In genomic region chr4:38422850-38423249, GRCh38 we compare ENCODE assay signal across 18 cellular contexts.
DNase-seq lines count a peak whose midpoint lies in the region; ATAC-seq and TF ChIP-seq lines count a peak whose summit lies in the region.
"Had no signal": no experiment of that assay in that cellular context is flagged by ENCODE, and none has a peak within 500 bp of the region (broad histone marks: within the 10 kb centered on the region; RNA-seq: fewer than 3 reads in every experiment).

No MANE protein-coding gene starts in this region.

- H3K36me3 ChIP-seq in WERI-Rb-1 (no peaks in the 10 kb centered on the region), neuronal stem cell (replicated peaks in 1 of 2; ENCODE audit: control insufficient read depth in 2 of 2, insufficient read depth in 2 of 2, low read length in 2 of 2) (no peaks in the 10 kb centered on the region), esophagus squamous epithelium (no peaks in the 10 kb centered on the region), adrenal gland (replicated peaks in 1 of 2) (no peaks in the 10 kb centered on the region)
- H3K36me3 ChIP-seq: HAP-1 had no signal

- peak overlapping the region in 1 of 2 donors; percentile 9 for H3K4me3 Mint-ChIP-seq in effector memory CD8-positive, alpha-beta T cell
- H3K4me3 Mint-ChIP-seq in natural killer cell treated with Interleukin-12 subunit alpha and Interleukin-12 subunit beta and Interleukin-15 and Interleukin-18, amount 100 ng/mL, for 72 hours = peak overlapping the region; percentile 37
- H3K4me3 Mint-ChIP-seq: CD8-positive, alpha-beta T cell; HFFc6 had no signal

- DNase-seq in WERI-Rb-1 = no peak
- peak in 1 of 3 experiments; percentile 8 for DNase-seq in effector memory CD8-positive, alpha-beta T cell
- no peak for DNase-seq in natural killer cell treated with Interleukin-12 subunit alpha and Interleukin-12 subunit beta and Interleukin-15 and Interleukin-18, amount 100 ng/mL, for 72 hours (ENCODE audit: low spot score)
- DNase-seq in neuronal stem cell (ENCODE audit: low spot score) = no peak
- no peak for DNase-seq in esophagus squamous epithelium (lab: John Stamatoyannopoulos, UW)
- DNase-seq in adrenal gland = no peak
- no peak for DNase-seq in H4 (ENCODE audit: low spot score)
- no peak for DNase-seq in T-helper 9 cell
- DNase-seq: C1 segment of cervical spinal cord; Caco-2; CD8-positive, alpha-beta T cell; DMS79; EL; GDM1; GM23248; HFFc6 had no signal

- intact Hi-C loops in esophagus squamous epithelium (cut with DNase I) (no loop called here), adrenal gland (cut with DNase I) (no loop called here)

- H3K27ac ChIP-seq in WERI-Rb-1 (peak overlapping the region; percentile 11), neuronal stem cell (replicated peaks; ENCODE audit: low read length) (no peak overlapping the region), esophagus squamous epithelium (no peak overlapping the region), adrenal gland (no peak overlapping the region)
- H3K27ac ChIP-seq: GM23248 had no signal

- no peak overlapping the region for H2AK5ac ChIP-seq in neuronal stem cell (ENCODE audit: low read depth, low read length)

- H3K9ac ChIP-seq in neuronal stem cell (ENCODE audit: low read depth, low read length, poor library complexity) = no peak overlapping the region
- H3K9ac ChIP-seq: GM23248 had no signal

- no peak overlapping the region for H3K14ac ChIP-seq in neuronal stem cell (ENCODE audit: low read length)

- no peak for TF ChIP-seq CTCF in WERI-Rb-1 (IDR thresholded peaks at IDR 0.05; ENCODE audit: low read depth, low read length)
- no peak for TF ChIP-seq CTCF in esophagus squamous epithelium (IDR thresholded peaks at IDR 0.05)
- TF ChIP-seq CTCF in adrenal gland (IDR thresholded peaks at IDR 0.05) = no peak

- H2BK12ac ChIP-seq in neuronal stem cell (ENCODE audit: low read length) = no peak overlapping the region

- no peak overlapping the region for H2BK15ac ChIP-seq in neuronal stem cell (ENCODE audit: low read length)

- peak; percentile 49 for ATAC-seq in effector memory CD8-positive, alpha-beta T cell (replicated peaks)
- peak in 1 of 2 donors; percentile 56 for ATAC-seq in natural killer cell treated with Interleukin-12 subunit alpha and Interleukin-12 subunit beta and Interleukin-15 and Interleukin-18, amount 100 ng/mL, for 72 hours
- ATAC-seq: CD8-positive, alpha-beta T cell; GM12878 had no signal

- no peaks in the 10 kb centered on the region for H3K27me3 Mint-ChIP-seq in effector memory CD8-positive, alpha-beta T cell
- H3K27me3 Mint-ChIP-seq in natural killer cell treated with Interleukin-12 subunit alpha and Interleukin-12 subunit beta and Interleukin-15 and Interleukin-18, amount 100 ng/mL, for 72 hours = peaks cover 0 to 3% of the 10 kb centered on the region in 2 donors

- no peaks in the 10 kb centered on the region for H3K27me3 ChIP-seq in WERI-Rb-1 (ENCODE audit: insufficient read depth, low read depth, severe bottlenecking)
- H3K27me3 ChIP-seq in neuronal stem cell (ENCODE audit: control insufficient read depth in 3 of 3, insufficient read depth in 3 of 3, low read depth in 1 of 3, low read length in 3 of 3) = no peaks in the 10 kb centered on the region
- no peaks in the 10 kb centered on the region for H3K27me3 ChIP-seq in esophagus squamous epithelium
- no peaks in the 10 kb centered on the region for H3K27me3 ChIP-seq in adrenal gland

- peak overlapping the region; percentile 9 to 76 for H3K27ac Mint-ChIP-seq in effector memory CD8-positive, alpha-beta T cell
- H3K27ac Mint-ChIP-seq in natural killer cell treated with Interleukin-12 subunit alpha and Interleukin-12 subunit beta and Interleukin-15 and Interleukin-18, amount 100 ng/mL, for 72 hours = peak overlapping the region; percentile 51 to 68
- H3K27ac Mint-ChIP-seq: CD8-positive, alpha-beta T cell; HFFc6 had no signal

- peaks cover 1 to 8% of the 10 kb centered on the region in 2 donors for H3K9me3 Mint-ChIP-seq in effector memory CD8-positive, alpha-beta T cell
- peaks cover 9% of the 10 kb centered on the region for H3K9me3 Mint-ChIP-seq in natural killer cell treated with Interleukin-12 subunit alpha and Interleukin-12 subunit beta and Interleukin-15 and Interleukin-18, amount 100 ng/mL, for 72 hours
- H3K9me3 Mint-ChIP-seq: HFFc6 had no signal

- H2AFZ ChIP-seq in neuronal stem cell (ENCODE audit: low read length) = peak overlapping the region; percentile 70
- H2AFZ ChIP-seq: GM23248 had no signal

- no peak overlapping the region for H3K4me2 ChIP-seq in neuronal stem cell (ENCODE audit: insufficient read depth, low read length, poor library complexity, severe bottlenecking)

- H3K36me3 Mint-ChIP-seq in effector memory CD8-positive, alpha-beta T cell (ENCODE audit: insufficient read depth) = no peaks in the 10 kb centered on the region
- H3K36me3 Mint-ChIP-seq in natural killer cell treated with Interleukin-12 subunit alpha and Interleukin-12 subunit beta and Interleukin-15 and Interleukin-18, amount 100 ng/mL, for 72 hours = peaks cover 28% of the 10 kb centered on the region
- H3K36me3 Mint-ChIP-seq: CD8-positive, alpha-beta T cell had no signal

- H3K4me1 ChIP-seq in neuronal stem cell (ENCODE audit: control insufficient read depth in 2 of 2, insufficient read depth in 1 of 2, low read depth in 1 of 2, low read length in 2 of 2) (peaks cover 16 to 22% of the 10 kb centered on the region in 2 donors), esophagus squamous epithelium (no peaks in the 10 kb centered on the region), adrenal gland (replicated peaks in 1 of 2) (no peaks in the 10 kb centered on the region)
- H3K4me1 ChIP-seq: HAP-1 had no signal

- H3K4me3 ChIP-seq in WERI-Rb-1 (ENCODE audit: low read depth, low read length) (no peak overlapping the region), neuronal stem cell (ENCODE audit: low read length in 2 of 2) (no peak overlapping the region), esophagus squamous epithelium (no peak overlapping the region), adrenal gland (no peak overlapping the region)
- H3K4me3 ChIP-seq: GM12878, GM23248, HAP-1 had no signal

- H3K9me3 ChIP-seq in WERI-Rb-1 (ENCODE audit: severe bottlenecking) (peaks cover 7% of the 10 kb centered on the region), neuronal stem cell (replicated peaks in 1 of 2; ENCODE audit: control insufficient read depth in 2 of 2, insufficient read depth in 1 of 2, low read depth in 1 of 2, low read length in 2 of 2) (peaks cover 2 to 11% of the 10 kb centered on the region in 2 donors), esophagus squamous epithelium (no peaks in the 10 kb centered on the region), adrenal gland (replicated peaks in 1 of 3) (no peaks in the 10 kb centered on the region)
- H3K9me3 ChIP-seq: HAP-1 had no signal

- H3K23ac ChIP-seq in neuronal stem cell (ENCODE audit: low read depth, low read length, poor library complexity) = no peak overlapping the region

- WGBS in neuronal stem cell (ENCODE audit: extremely low coverage in 2 of 2, insufficient read length in 2 of 2, insufficient replicate concordance in 1 of 2), 2 donors = no CpG with 5 or more reads among the region's 4 CpGs
- 82 to 84% methylated on average over 4 of the region's 4 CpGs for WGBS in esophagus squamous epithelium, 2 donors
- WGBS in adrenal gland, 4 donors = 89 to 91% (median 89%) methylated on average over 4 of the region's 4 CpGs

- no peak overlapping the region for H3K4ac ChIP-seq in neuronal stem cell (ENCODE audit: low read length)

- no peak overlapping the region for H3K18ac ChIP-seq in neuronal stem cell (ENCODE audit: low read length)

- H3K4me1 Mint-ChIP-seq in effector memory CD8-positive, alpha-beta T cell (ENCODE audit: low read depth in 2 of 2) = peaks cover 5 to 16% of the 10 kb centered on the region in 2 donors
- H3K4me1 Mint-ChIP-seq in natural killer cell treated with Interleukin-12 subunit alpha and Interleukin-12 subunit beta and Interleukin-15 and Interleukin-18, amount 100 ng/mL, for 72 hours (ENCODE audit: low read depth in 2 of 2) = peaks cover 18 to 27% of the 10 kb centered on the region in 2 donors

- no peak overlapping the region for H4K91ac ChIP-seq in neuronal stem cell (ENCODE audit: low read depth, low read length, poor library complexity)

- no peak overlapping the region for H2BK120ac ChIP-seq in neuronal stem cell (ENCODE audit: low read depth, low read length)

- no peak for TF ChIP-seq POLR2A in esophagus squamous epithelium (IDR thresholded peaks at IDR 0.05)
- no peak for TF ChIP-seq POLR2A in adrenal gland (IDR thresholded peaks at IDR 0.05)

- no peak overlapping the region for H4K8ac ChIP-seq in neuronal stem cell (ENCODE audit: low read depth, low read length)

- no peak overlapping the region for H2BK5ac ChIP-seq in neuronal stem cell (ENCODE audit: low read length)

- no peaks in the 10 kb centered on the region for H3K79me1 ChIP-seq in neuronal stem cell (ENCODE audit: low read depth, low read length)
